Comparison of ENCODE assay signal across 12 cellular contexts in genomic region chr13:73924607-73925006, GRCh38.
DNase-seq lines count a peak whose midpoint lies in the region; ATAC-seq, FAIRE-seq and TF ChIP-seq lines count a peak whose summit lies in the region.
"Had no signal": no experiment of that assay in that cellular context is flagged by ENCODE, and none has a peak within 500 bp of the region (broad histone marks: within the 10 kb centered on the region; RNA-seq: fewer than 3 reads in every experiment).

No MANE protein-coding gene starts in this region.

- peaks cover 8% of the 10 kb centered on the region for H3K4me1 ChIP-seq in GM12878 (ENCODE audit: control insufficient read depth, insufficient read depth, low read length)
- H3K4me1 ChIP-seq in gastrocnemius medialis: no peaks in the 10 kb centered on the region

- POLR2A ChIA-PET in GM12878 (lab: Charles Lee): no interaction called here

- BruUV-seq in GM12878 (replicated peaks; lab: Mats Ljungman, UMichigan): no TSS peak

- WGBS in GM12878 (ENCODE audit: insufficient coverage, insufficient replicate concordance, low lambda C conversion rate, missing lambda C conversion rate): 4% methylated on average over 1 of the region's 1 CpG

- no peak overlapping the region for H3K9ac ChIP-seq in GM12878 (ENCODE audit: control insufficient read depth, insufficient read depth, low read length)

- no peak overlapping the region for H3K4me3 ChIP-seq in GM12878
- no peak overlapping the region for H3K4me3 ChIP-seq in gastrocnemius medialis
- H3K4me3 ChIP-seq: left ventricle myocardium inferior had no signal

- no peak for TF ChIP-seq RAD21 in GM12878 (IDR thresholded peaks at IDR 0.05; ENCODE audit: insufficient read depth, low read depth, low read length)

- DNase-seq in GM12878 (ENCODE audit: low read depth, low spot score) (peak; percentile 33), caudate nucleus (lab: John Stamatoyannopoulos, UW) (no peak), foreskin melanocyte (no peak), RCC 7860 (ENCODE audit: low spot score) (no peak), gastrocnemius medialis (no peak)
- DNase-seq: DND-41, erythroblast, left ventricle myocardium inferior, NCI-H2081 treated with DMSO at 0.1 percent for 48 hours had no signal

- H3K79me2 ChIP-seq in GM12878 (ENCODE audit: control insufficient read depth, insufficient read depth, low read length): no peaks in the 10 kb centered on the region

- FAIRE-seq in GM12878 (lab: Jason Lieb, UNC) (peak; percentile 62), RCC 7860 (lab: Jason Lieb, UNC) (no peak)

- CTCF ChIA-PET in GM12878 (lab: Yijun Ruan, JAX): interaction anchor here (0.7 to 1.0 kb wide), 2 partner anchors 10 to 169 kb away, joined by 3 read pairs; no protein-coding TSS in a partner anchor

- intact Hi-C loops in GM12878 (cut with micrococcal nuclease; ENCODE audit: unreplicated experiment) (no loop called here), gastrocnemius medialis (cut with DNase I; ENCODE audit: low total_unique reads) (no loop called here)

- H3K27me3 ChIP-seq in GM12878 (replicated peaks in 1 of 2; ENCODE audit: control insufficient read depth in 2 of 2, insufficient read depth in 2 of 2, low read length in 1 of 2): no peaks in the 10 kb centered on the region
- no peaks in the 10 kb centered on the region for H3K27me3 ChIP-seq in gastrocnemius medialis

- no peaks in the 10 kb centered on the region for H4K20me1 ChIP-seq in GM12878 (ENCODE audit: control insufficient read depth, insufficient read depth)

- H2AFZ ChIP-seq in GM12878 (ENCODE audit: control insufficient read depth, low read depth, low read length): no peak overlapping the region

- TF ChIP-seq CTCF in GM12878 (IDR thresholded peaks at IDR 0.05 in 2 of 3, conservative IDR thresholded peaks at IDR 0.05 in 1 of 3; ENCODE audit: control insufficient read depth in 2 of 3, extremely low read depth in 1 of 3, insufficient read depth in 1 of 3, low read depth in 3 of 3, low read length in 3 of 3): no peak
- no peak for TF ChIP-seq CTCF in gastrocnemius medialis (IDR thresholded peaks at IDR 0.05 in 4 of 5, conservative IDR thresholded peaks at IDR 0.05 in 1 of 5)

- H3K36me3 ChIP-seq in GM12878 (ENCODE audit: control insufficient read depth in 2 of 2, insufficient read depth in 2 of 2, low read length in 1 of 2) (no peaks in the 10 kb centered on the region), gastrocnemius medialis (no peaks in the 10 kb centered on the region)
- H3K36me3 ChIP-seq: left ventricle myocardium inferior had no signal

- H3K27ac ChIP-seq in GM12878 (ENCODE audit: control insufficient read depth, insufficient read depth): no peak overlapping the region
- H3K27ac ChIP-seq in caudate nucleus (ENCODE audit: low read depth, low read length): no peak overlapping the region
- no peak overlapping the region for H3K27ac ChIP-seq in gastrocnemius medialis
- H3K27ac ChIP-seq: left ventricle myocardium inferior had no signal

- 0 out of 4 replicates have a peak, but pooled peaks of 1 of the 2 experiments have one; percentile 25 for TF ChIP-seq EP300 in GM12878 (IDR thresholded peaks at IDR 0.05; ENCODE audit: borderline replicate concordance in 1 of 2, control insufficient read depth in 1 of 2, low read depth in 2 of 2, low read length in 2 of 2)

- in situ Hi-C loops in GM12878 (cut with MboI): no loop called here
- in situ Hi-C loops in gastrocnemius medialis (cut with MboI; ENCODE audit: low sequenced_read_pairs in 4 of 4): no loop called here

- RAD21 ChIA-PET in GM12878 (lab: Charles Lee; ENCODE audit: unreplicated experiment): interaction anchor here (0.7 to 1.4 kb wide), 3 partner anchors 11 to 210 kb away, joined by 3 read pairs; partner anchors contain the start of gene KLF12

- TF ChIP-seq POLR2A in GM12878 (IDR thresholded peaks at IDR 0.05; ENCODE audit: low read depth, low read length): no peak
- TF ChIP-seq POLR2A in gastrocnemius medialis (IDR thresholded peaks at IDR 0.05): no peak

- peak; percentile 88 for ATAC-seq in GM18519 (IDR thresholded peaks at IDR 0.05; ENCODE audit: low FRiP score, unreplicated experiment)
- ATAC-seq in GM21381 (IDR thresholded peaks at IDR 0.05; ENCODE audit: unreplicated experiment): peak; percentile 96
- peak; percentile 88 for ATAC-seq in HG03097 (IDR thresholded peaks at IDR 0.05; ENCODE audit: low FRiP score, unreplicated experiment)
- peak; percentile 83 for ATAC-seq in GM12878
- no peak for ATAC-seq in gastrocnemius medialis

- SMC1A ChIA-PET in GM12878 (lab: Charles Lee; ENCODE audit: uncharacterized antibody, unreplicated experiment): interaction anchor here (0.6 to 1.3 kb wide), 2 partner anchors 8 to 14 kb away, joined by 5 to 6 read pairs; no protein-coding TSS in a partner anchor

- H3K9me3 ChIP-seq in GM12878 (replicated peaks; ENCODE audit: control insufficient read depth, insufficient read depth, low read length) (no peaks in the 10 kb centered on the region), gastrocnemius medialis (no peaks in the 10 kb centered on the region)
- H3K9me3 ChIP-seq: left ventricle myocardium inferior had no signal

- H3K4me2 ChIP-seq in GM12878 (ENCODE audit: control insufficient read depth, insufficient read depth): peak overlapping the region; percentile 44

TF ChIP-seq in GM12878, 131 proteins besides CTCF, POLR2A, EP300 and RAD21 (continues in another document):
- TF ChIP-seq MYC (IDR thresholded peaks at IDR 0.05; ENCODE audit: insufficient read depth, insufficient read length, insufficient replicate concordance, low read length, severe bottlenecking) (no peak), PAX5 (IDR thresholded peaks at IDR 0.05; ENCODE audit: borderline replicate concordance, low read depth, low read length) (no peak), IKZF1 (conservative IDR thresholded peaks at IDR 0.05) (peak; percentile 34; the same call in 1 of the 2 replicates), ZNF622 (IDR thresholded peaks at IDR 0.05) (no peak), SIX5 (IDR thresholded peaks at IDR 0.05; ENCODE audit: low read depth, low read length, severe bottlenecking) (no peak), MEF2A (IDR thresholded peaks at IDR 0.05; ENCODE audit: insufficient read depth, low read depth, low read length) (peak; percentile 84; the same call in 1 of the 2 replicates), RUNX3 (IDR thresholded peaks at IDR 0.05; ENCODE audit: low read length) (peak; percentile 75), SMAD5 (IDR thresholded peaks at IDR 0.05; ENCODE audit: low read depth) (no peak), JUNB (IDR thresholded peaks at IDR 0.05) (peak; percentile 41), JUND (IDR thresholded peaks at IDR 0.05; ENCODE audit: low read depth, low read length) (peak; percentile 54; the same call in 1 of the 2 replicates), MEF2B (IDR thresholded peaks at IDR 0.05; ENCODE audit: partially characterized antibody, poor library complexity, severe bottlenecking) (peak; percentile 43), EZH2 (IDR thresholded peaks at IDR 0.05; ENCODE audit: borderline replicate concordance, control insufficient read depth, low read depth, low read length) (no peak), BHLHE40 (IDR thresholded peaks at IDR 0.05; ENCODE audit: borderline replicate concordance in 1 of 2, low read depth in 2 of 2, low read length in 1 of 2) (0 out of 4 replicates have a peak, but pooled peaks of 1 of the 2 experiments have one; percentile 12), ZBTB11 (CRISPR knock-in tag; IDR thresholded peaks at IDR 0.05) (no peak), IRF4 (IDR thresholded peaks at IDR 0.05; ENCODE audit: low read depth, low read length) (peak; percentile 65; the same call in 1 of the 2 replicates), HDAC2 (IDR thresholded peaks at IDR 0.05) (no peak), SP1 (IDR thresholded peaks at IDR 0.05; ENCODE audit: low read depth, low read length) (peak; percentile 11), PML (IDR thresholded peaks at IDR 0.05; ENCODE audit: low read length) (no peak)

Comparison
In these comparisons a context has a peak if more than half of its experiments do, and no peak if none do; other contexts are left out.
1. ATAC-seq: peak in GM18519 (single experiment), GM21381 (single experiment), HG03097 (single experiment) and GM12878 (single experiment); none in gastrocnemius medialis (0 of 2).